ENCODE assay signal across 16 cellular contexts in the genomic region with DNA sequence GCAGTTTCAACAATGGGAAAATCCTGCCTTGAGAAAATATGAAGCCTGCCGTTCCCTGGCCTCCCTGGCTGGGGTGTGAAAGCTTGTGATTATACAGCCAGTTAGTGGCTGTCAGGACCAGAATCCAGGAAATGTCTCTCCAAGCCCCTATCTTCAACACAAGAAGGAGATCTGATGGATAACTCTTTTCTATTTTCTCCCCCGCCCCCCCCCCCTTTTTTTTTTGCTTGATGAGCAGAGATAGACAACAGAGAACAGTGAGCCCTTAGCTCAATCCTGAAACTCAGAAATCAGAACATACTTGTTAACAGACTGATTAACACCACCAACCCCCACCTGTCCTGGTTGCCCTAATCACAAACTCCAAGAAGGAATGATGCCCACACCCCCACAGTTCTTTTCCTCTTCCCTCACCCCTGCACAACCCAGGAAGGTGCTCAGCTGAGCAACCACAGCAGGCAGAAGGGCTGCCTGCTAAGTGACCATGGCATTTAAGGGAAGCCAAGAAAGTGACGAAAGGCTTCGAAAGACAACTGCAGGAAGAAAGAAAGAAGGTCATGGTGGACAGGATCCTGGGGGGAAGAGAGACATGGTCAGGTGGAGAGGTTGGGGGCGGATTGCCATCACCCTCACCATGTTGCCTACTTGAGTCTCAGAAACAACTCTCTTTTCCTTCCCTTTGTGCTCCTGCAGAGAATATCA. TPM values are rescaled to one million over a fixed set of nuclear protein-coding genes. Genes with fewer than 3 reads are reported as not detected.
DNase-seq lines count a peak whose midpoint lies in the region; ATAC-seq, FAIRE-seq and TF ChIP-seq lines count a peak whose summit lies in the region.
"Had no signal": no experiment of that assay in that cellular context is flagged by ENCODE, and none has a peak within 500 bp of the region (broad histone marks: within the 10 kb centered on the region; RNA-seq: fewer than 3 reads in every experiment).

No MANE protein-coding gene starts in this region.

- no peaks in the 10 kb centered on the region for H4K20me1 ChIP-seq in GM12878 (ENCODE audit: control insufficient read depth, insufficient read depth)

- H3K4me1 ChIP-seq in GM12878 (ENCODE audit: control insufficient read depth, insufficient read depth, low read length) = peaks cover 47% of the 10 kb centered on the region
- peaks cover 5% of the 10 kb centered on the region for H3K4me1 ChIP-seq in parathyroid adenoma
- H3K4me1 ChIP-seq: A549 had no signal

- no peaks in the 10 kb centered on the region for H3K36me3 ChIP-seq in KOPT-K1 (ENCODE audit: insufficient read depth, low read length)
- no peaks in the 10 kb centered on the region for H3K36me3 ChIP-seq in GM12878 (ENCODE audit: control insufficient read depth in 2 of 2, insufficient read depth in 2 of 2, low read length in 1 of 2)
- no peaks in the 10 kb centered on the region for H3K36me3 ChIP-seq in parathyroid adenoma (ENCODE audit: control insufficient read depth, insufficient read depth, low read length)
- H3K36me3 ChIP-seq: cardiac muscle cell, heart right ventricle had no signal

- H3K27ac ChIP-seq in KOPT-K1 (ENCODE audit: low read depth, low read length, poor library complexity, severe bottlenecking) = peak overlapping the region; percentile 99
- H3K27ac ChIP-seq in GM12878 (ENCODE audit: control insufficient read depth, insufficient read depth) = peak overlapping the region; percentile 100
- H3K27ac ChIP-seq in parathyroid adenoma = peak overlapping the region; percentile 68
- H3K27ac ChIP-seq: A549, cardiac muscle cell, RWPE1 had no signal

- H3K4me3 ChIP-seq in GM12878 = no peak overlapping the region
- no peak overlapping the region for H3K4me3 ChIP-seq in parathyroid adenoma (ENCODE audit: low read depth, low read length)
- H3K4me3 ChIP-seq: A549, cardiac muscle cell, heart right ventricle had no signal

- SMC1A ChIA-PET in GM12878 (lab: Charles Lee; ENCODE audit: uncharacterized antibody, unreplicated experiment) = interaction anchor here (0.9 to 12.4 kb wide), 4 partner anchors 9 to 71 kb away, joined by 3 to 164 read pairs (median 3); a partner anchor contains a TSS

- TF ChIP-seq CTCF in GM12878 (IDR thresholded peaks at IDR 0.05 in 2 of 3, conservative IDR thresholded peaks at IDR 0.05 in 1 of 3; ENCODE audit: control insufficient read depth in 2 of 3, extremely low read depth in 1 of 3, insufficient read depth in 1 of 3, low read depth in 3 of 3, low read length in 3 of 3) = no peak
- no peak for TF ChIP-seq CTCF in parathyroid adenoma (IDR thresholded peaks at IDR 0.05)

- H3K79me2 ChIP-seq in GM12878 (ENCODE audit: control insufficient read depth, insufficient read depth, low read length) = peaks cover 13% of the 10 kb centered on the region
- no peaks in the 10 kb centered on the region for H3K79me2 ChIP-seq in parathyroid adenoma

- H3K4me3 Mint-ChIP-seq in T-helper 1 cell treated with Interleukin-12 subunit alpha and Interleukin-12 subunit beta and Interleukin-4 antibody, amounts not matched to agents 30 μg/mL and 1 μg/mL, for 36 hours = peak overlapping the region; percentile 56

- H3K4me2 ChIP-seq in GM12878 (ENCODE audit: control insufficient read depth, insufficient read depth) = peak overlapping the region; percentile 62; the same call in 1 of the 2 replicates
- peak overlapping the region; percentile 16 for H3K4me2 ChIP-seq in parathyroid adenoma (ENCODE audit: low read length)
- H3K4me2 ChIP-seq: A549 had no signal

- no peak for TF ChIP-seq EP300 in GM12878 (IDR thresholded peaks at IDR 0.05; ENCODE audit: borderline replicate concordance in 1 of 2, control insufficient read depth in 1 of 2, low read depth in 2 of 2, low read length in 2 of 2)

- no peak for TF ChIP-seq RAD21 in GM12878 (IDR thresholded peaks at IDR 0.05; ENCODE audit: insufficient read depth, low read depth, low read length)

- H3K27ac Mint-ChIP-seq in T-helper 1 cell treated with Interleukin-12 subunit alpha and Interleukin-12 subunit beta and Interleukin-4 antibody, amounts not matched to agents 30 μg/mL and 1 μg/mL, for 36 hours = peak overlapping the region; percentile 89

- in situ Hi-C loops in GM12878 (cut with MboI) = no loop called here

- H3K9me3 ChIP-seq in KOPT-K1 (ENCODE audit: insufficient read depth, low read length, poor library complexity, severe bottlenecking) (no peaks in the 10 kb centered on the region), GM12878 (replicated peaks; ENCODE audit: control insufficient read depth, insufficient read depth, low read length) (no peaks in the 10 kb centered on the region), parathyroid adenoma (ENCODE audit: control insufficient read depth, low read length) (no peaks in the 10 kb centered on the region)
- H3K9me3 ChIP-seq: A549, heart right ventricle had no signal

- RAD21 ChIA-PET in GM12878 (lab: Charles Lee; ENCODE audit: unreplicated experiment) = interaction anchor here (0.6 to 9.9 kb wide), 5 partner anchors 9 to 542 kb away, joined by 3 to 109 read pairs (median 3); a partner anchor contains a TSS

- no peak for FAIRE-seq in GM12878 (lab: Jason Lieb, UNC)
- FAIRE-seq: A549, urothelium cell line had no signal

- H3K9ac ChIP-seq in GM12878 (ENCODE audit: control insufficient read depth, insufficient read depth, low read length) (peak overlapping the region; percentile 42; the same call in 1 of the 2 replicates), parathyroid adenoma (no peak overlapping the region)

- ATAC-seq in GM12878 = no peak
- ATAC-seq in HG03521 (IDR thresholded peaks at IDR 0.05; ENCODE audit: unreplicated experiment) = no peak
- ATAC-seq in HG03175 (IDR thresholded peaks at IDR 0.05; ENCODE audit: unreplicated experiment) = no peak
- ATAC-seq: A549, heart right ventricle, left lobe of liver had no signal

- H3K27me3 ChIP-seq in GM12878 (replicated peaks in 1 of 2; ENCODE audit: control insufficient read depth in 2 of 2, insufficient read depth in 2 of 2, low read length in 1 of 2) = no peaks in the 10 kb centered on the region
- no peaks in the 10 kb centered on the region for H3K27me3 ChIP-seq in parathyroid adenoma (ENCODE audit: control insufficient read depth, insufficient read depth, low read length)

- TF ChIP-seq POLR2A in GM12878 (IDR thresholded peaks at IDR 0.05; ENCODE audit: low read depth, low read length) = no peak

- intact Hi-C loops in GM12878 (cut with micrococcal nuclease; ENCODE audit: unreplicated experiment) = no loop called here

- no peaks in the 10 kb centered on the region for H3K36me3 Mint-ChIP-seq in T-helper 1 cell treated with Interleukin-12 subunit alpha and Interleukin-12 subunit beta and Interleukin-4 antibody, amounts not matched to agents 30 μg/mL and 1 μg/mL, for 36 hours (ENCODE audit: low read depth)

- peaks cover 65% of the 10 kb centered on the region for H3K4me1 Mint-ChIP-seq in T-helper 1 cell treated with Interleukin-12 subunit alpha and Interleukin-12 subunit beta and Interleukin-4 antibody, amounts not matched to agents 30 μg/mL and 1 μg/mL, for 36 hours (ENCODE audit: low read depth)

- H3K27me3 Mint-ChIP-seq in T-helper 1 cell treated with Interleukin-12 subunit alpha and Interleukin-12 subunit beta and Interleukin-4 antibody, amounts not matched to agents 30 μg/mL and 1 μg/mL, for 36 hours (ENCODE audit: low read depth) = no peaks in the 10 kb centered on the region

- BruUV-seq in GM12878 (replicated peaks; lab: Mats Ljungman, UMichigan) = no TSS peak

- H3K9me3 Mint-ChIP-seq in T-helper 1 cell treated with Interleukin-12 subunit alpha and Interleukin-12 subunit beta and Interleukin-4 antibody, amounts not matched to agents 30 μg/mL and 1 μg/mL, for 36 hours = peaks cover 4% of the 10 kb centered on the region

- H2AFZ ChIP-seq in GM12878 (ENCODE audit: control insufficient read depth, low read depth, low read length) (no peak overlapping the region), parathyroid adenoma (peak overlapping the region; percentile 60)

- POLR2A ChIA-PET in GM12878 (lab: Charles Lee) = interaction anchor here (0.6 to 0.7 kb wide), 3 partner anchors 16 to 73 kb away, joined by 3 read pairs; a partner anchor contains a TSS

- WGBS in GM12878 (ENCODE audit: insufficient coverage, insufficient replicate concordance, low lambda C conversion rate, missing lambda C conversion rate) = 92% methylated on average over 5 of the region's 5 CpGs

- DNase-seq in T-helper 1 cell = no peak
- DNase-seq in GM12878 (ENCODE audit: low read depth, low spot score) = no peak
- no peak for DNase-seq in foreskin melanocyte
- DNase-seq: heart right ventricle, MM.1S, NCI-H446 treated with DMSO at 0.1 percent for 48 hours had no signal

- CTCF ChIA-PET in GM12878 (lab: Yijun Ruan, JAX) = interaction anchor here (1.5 kb wide), 1 partner anchor 10 kb away, joined by 5 read pairs; no protein-coding TSS in a partner anchor

RNA-seq across cellular contexts. Expression of a gene that starts 12.3 kb away (rescaled TPM):
- 483 and 497 TPM in 2 replicates for total RNA-seq in GM12878 (2013; cell fraction: nucleolus; rRNA removed)
- total RNA-seq in GM12878 (2014; rRNA removed) = 164 and 170 TPM in 2 replicates
- 187 and 196 TPM in 2 replicates for total RNA-seq in GM12878 (2014; rRNA removed; fragmentation: Illumina TruSeq; extraction: Trizol)
- 164 and 166 TPM in 2 replicates for total RNA-seq in GM12878 (2021)
- 73.7 TPM for polyA plus RNA-seq in GM12878 (2011; ENCODE audit: low read depth)
- 299 and 375 TPM in 2 replicates for polyA plus RNA-seq in GM12878 (2011; rRNA removed)
- 278 and 313 TPM in 2 replicates for polyA plus RNA-seq in GM12878 (2011; cell fraction: cytosol; rRNA removed)
- polyA plus RNA-seq in GM12878 (2011; cell fraction: nucleus; rRNA removed) = 458 and 613 TPM in 2 replicates
- polyA plus RNA-seq in GM12878 (2012) = 75.3 and 147 TPM in 2 replicates
- 193 and 221 TPM in 2 replicates for polyA plus RNA-seq in GM12878 (2014; fragmentation: Illumina TruSeq; extraction: Trizol)
- 100 to 1,000 TPM; 149 to 200 TPM for polyA plus RNA-seq in GM12878 (2014; fragmentation: Nextera tagmentation; extraction: Ambion mirVana)
- polyA plus RNA-seq in GM12878 (2014; rRNA removed) = 149 and 157 TPM in 2 replicates
- polyA plus RNA-seq in GM12878 (2016; fragmentation: Nextera tagmentation; extraction: Ambion mirVana) = 100 to 1,000 TPM; 162 to 179 TPM
- polyA minus RNA-seq in GM12878 (2011; rRNA and poly(A)+ RNA removed) = 404 and 526 TPM in 2 replicates
- 128 and 168 TPM in 2 replicates for polyA minus RNA-seq in GM12878 (2011; cell fraction: cytosol; rRNA and poly(A)+ RNA removed)
- polyA minus RNA-seq in GM12878 (2011; cell fraction: nucleus; rRNA and poly(A)+ RNA removed) = 708 and 882 TPM in 2 replicates

RNA-seq across cellular contexts. Expression of a gene that starts 14.7 kb away (rescaled TPM):
- total RNA-seq in GM12878 (2013; cell fraction: nucleolus; rRNA removed) = 87.3 and 102 TPM in 2 replicates
- 92.1 and 115 TPM in 2 replicates for total RNA-seq in GM12878 (2014; rRNA removed)
- total RNA-seq in GM12878 (2014; rRNA removed; fragmentation: Illumina TruSeq; extraction: Trizol) = 88.8 and 105 TPM in 2 replicates
- 72.1 and 95.0 TPM in 2 replicates for total RNA-seq in GM12878 (2021)
- polyA plus RNA-seq in GM12878 (2011; ENCODE audit: low read depth) = 120 TPM
- polyA plus RNA-seq in GM12878 (2011; rRNA removed) = 508 and 715 TPM in 2 replicates
- 197 and 261 TPM in 2 replicates for polyA plus RNA-seq in GM12878 (2011; cell fraction: cytosol; rRNA removed)
- polyA plus RNA-seq in GM12878 (2011; cell fraction: nucleus; rRNA removed) = 117 and 171 TPM in 2 replicates
- 69.1 and 111 TPM in 2 replicates for polyA plus RNA-seq in GM12878 (2012)
- polyA plus RNA-seq in GM12878 (2014; fragmentation: Illumina TruSeq; extraction: Trizol) = 124 and 170 TPM in 2 replicates
- polyA plus RNA-seq in GM12878 (2014; fragmentation: Nextera tagmentation; extraction: Ambion mirVana) = 100 to 1,000 TPM; 151 to 216 TPM
- polyA plus RNA-seq in GM12878 (2014; rRNA removed) = 73.5 and 105 TPM in 2 replicates
- polyA plus RNA-seq in GM12878 (2016; fragmentation: Nextera tagmentation; extraction: Ambion mirVana) = 10 to 100 TPM; 37.1 to 39.3 TPM
- polyA minus RNA-seq in GM12878 (2011; rRNA and poly(A)+ RNA removed) = 176 and 187 TPM in 2 replicates
- 36.6 and 47.4 TPM in 2 replicates for polyA minus RNA-seq in GM12878 (2011; cell fraction: cytosol; rRNA and poly(A)+ RNA removed)
- polyA minus RNA-seq in GM12878 (2011; cell fraction: nucleus; rRNA and poly(A)+ RNA removed) = 123 and 150 TPM in 2 replicates
- total RNA-seq: cardiac muscle cell had no signal
